In genomic region chr12:64756371-64756770, GRCh38 we compare ENCODE assay signal across 18 cellular contexts. TPM values are rescaled to one million over a fixed set of nuclear protein-coding genes. Genes with fewer than 3 reads are reported as not detected.
DNase-seq lines count a peak whose midpoint lies in the region; ATAC-seq, FAIRE-seq and TF ChIP-seq lines count a peak whose summit lies in the region.
"Had no signal": no experiment of that assay in that cellular context is flagged by ENCODE, and none has a peak within 500 bp of the region (broad histone marks: within the 10 kb centered on the region; RNA-seq: fewer than 3 reads in every experiment).

No MANE protein-coding gene starts in this region.

- H3K27ac Mint-ChIP-seq in natural killer cell: peak overlapping the region; percentile 67 to 79
- H3K27ac Mint-ChIP-seq in natural killer cell treated with Interleukin-12 subunit alpha and Interleukin-12 subunit beta and Interleukin-15 and Interleukin-18, amount 100 ng/mL, for 72 hours: peak overlapping the region in 1 of 2 donors; percentile 30
- H3K27ac Mint-ChIP-seq: endodermal cell, naive B cell had no signal

- H3K36me3 Mint-ChIP-seq in natural killer cell: peaks cover 8% of the 10 kb centered on the region
- H3K36me3 Mint-ChIP-seq in natural killer cell treated with Interleukin-12 subunit alpha and Interleukin-12 subunit beta and Interleukin-15 and Interleukin-18, amount 100 ng/mL, for 72 hours: peaks cover 5% of the 10 kb centered on the region

- TF ChIP-seq CTCF in natural killer cell (IDR thresholded peaks at IDR 0.05): no peak
- TF ChIP-seq CTCF in D721Med (IDR thresholded peaks at IDR 0.05; ENCODE audit: insufficient read depth, missing control alignments): no peak

- H3K4me1 Mint-ChIP-seq in natural killer cell: peaks cover 50 to 58% of the 10 kb centered on the region in 2 donors
- peaks cover 43 to 53% of the 10 kb centered on the region in 2 donors for H3K4me1 Mint-ChIP-seq in natural killer cell treated with Interleukin-12 subunit alpha and Interleukin-12 subunit beta and Interleukin-15 and Interleukin-18, amount 100 ng/mL, for 72 hours (ENCODE audit: low read depth in 2 of 2)

- FAIRE-seq in D721Med (lab: Jason Lieb, UNC): no peak
- FAIRE-seq: GM18507, urothelium cell line had no signal

- H3K9me3 Mint-ChIP-seq in natural killer cell: no peaks in the 10 kb centered on the region
- no peaks in the 10 kb centered on the region for H3K9me3 Mint-ChIP-seq in natural killer cell treated with Interleukin-12 subunit alpha and Interleukin-12 subunit beta and Interleukin-15 and Interleukin-18, amount 100 ng/mL, for 72 hours
- H3K9me3 Mint-ChIP-seq: endodermal cell, naive B cell had no signal

- DNase-seq in natural killer cell: no peak
- no peak for DNase-seq in natural killer cell treated with Interleukin-12 subunit alpha and Interleukin-12 subunit beta and Interleukin-15 and Interleukin-18, amount 100 ng/mL, for 72 hours (ENCODE audit: low spot score)
- DNase-seq in stimulated activated CD4-positive, alpha-beta T cell treated with anti-CD3 and anti-CD28 coated beads, Interleukin-12 subunit alpha, Interleukin-12 subunit beta, amount 100 ng/mL, for 4 hours: no peak
- DNase-seq in NCI-H2171 (lab: John Stamatoyannopoulos, UW): no peak
- DNase-seq in D721Med (ENCODE audit: insufficient read length, low spot score): no peak
- no peak for DNase-seq in NCI-H345 treated with DMSO at 0.1 percent for 48 hours (lab: John Stamatoyannopoulos, UW; ENCODE audit: unreplicated experiment)
- DNase-seq: activated T-cell treated with anti-CD3 and anti-CD28 coated beads, Interleukin-2, amount 50 U/mL, for 1 hour; DMS79; endodermal cell; HCEC 1CT; kidney glomerular epithelial cell; naive B cell; NCI-H524; T-helper 9 cell had no signal

- ATAC-seq in natural killer cell: no peak
- no peak for ATAC-seq in natural killer cell treated with Interleukin-12 subunit alpha and Interleukin-12 subunit beta and Interleukin-15 and Interleukin-18, amount 100 ng/mL, for 72 hours
- ATAC-seq in HG02610 (IDR thresholded peaks at IDR 0.05; ENCODE audit: unreplicated experiment): peak; percentile 64
- ATAC-seq in HG03558 (IDR thresholded peaks at IDR 0.05; ENCODE audit: extremely low read depth, unreplicated experiment): peak; percentile 35

- no peak overlapping the region for H3K4me3 Mint-ChIP-seq in natural killer cell
- H3K4me3 Mint-ChIP-seq in natural killer cell treated with Interleukin-12 subunit alpha and Interleukin-12 subunit beta and Interleukin-15 and Interleukin-18, amount 100 ng/mL, for 72 hours: no peak overlapping the region
- H3K4me3 Mint-ChIP-seq: endodermal cell had no signal

- no peaks in the 10 kb centered on the region for H3K27me3 Mint-ChIP-seq in natural killer cell (ENCODE audit: low read depth in 2 of 2)
- no peaks in the 10 kb centered on the region for H3K27me3 Mint-ChIP-seq in natural killer cell treated with Interleukin-12 subunit alpha and Interleukin-12 subunit beta and Interleukin-15 and Interleukin-18, amount 100 ng/mL, for 72 hours
- H3K27me3 Mint-ChIP-seq: naive B cell had no signal

- intact Hi-C loops in natural killer cell (cut with micrococcal nuclease): loop anchor here (5.0 kb wide), 1 partner anchor 89 kb away; no protein-coding TSS in a partner anchor

RNA-seq across cellular contexts. Expression of gene GNS, which starts 2.8 kb away (rescaled TPM):
- total RNA-seq in natural killer cell: 10 to 100 TPM; 51.9 to 73.9 (median 59.7) TPM
- total RNA-seq in natural killer cell treated with Interleukin-12 subunit alpha and Interleukin-12 subunit beta and Interleukin-15 and Interleukin-18, amount 100 ng/mL, for 72 hours: 10 to 100 TPM; 18.9 to 43.7 TPM

Comparison
In these comparisons a context has a peak if more than half of its experiments do, and no peak if none do; other contexts are left out.
1. ATAC-seq: peak in HG02610 (single experiment) and HG03558 (single experiment); none in natural killer cell (0 of 3) and natural killer cell treated with Interleukin-12 subunit alpha and Interleukin-12 subunit beta and Interleukin-15 and Interleukin-18, amount 100 ng/mL, for 72 hours (0 of 2).